9 cellular contexts compared by ENCODE assay signal in genomic region chr2:17539993-17540812, GRCh38. TPM values are rescaled to one million over a fixed set of nuclear protein-coding genes. Genes with fewer than 3 reads are reported as not detected.
DNase-seq lines count a peak whose midpoint lies in the region; ATAC-seq and TF ChIP-seq lines count a peak whose summit lies in the region.
"Had no signal": no experiment of that assay in that cellular context is flagged by ENCODE, and none has a peak within 500 bp of the region (broad histone marks: within the 10 kb centered on the region; RNA-seq: fewer than 3 reads in every experiment).

Gene VSNL1, plus strand, starts transcription at chr2:17540696. Its CDS starts 51,379 bp downstream, at chr2:17592075.

- H3K4me3 ChIP-seq in HUES6 (ENCODE audit: low read depth, low read length) (peak within 1 kb of the TSS; percentile 83), Peyer's patch (peak within 1 kb of the TSS; percentile 24 to 49 (median 36)), fibroblast of lung (replicated peaks in 1 of 4; ENCODE audit: control extremely low read depth in 1 of 4, insufficient read depth in 1 of 4, low read depth in 3 of 4, low read length in 4 of 4) (peak within 1 kb of the TSS; percentile 51 to 93 (median 63)), mucosa of stomach (ENCODE audit: low read length) (peak within 1 kb of the TSS; percentile 75)

- peak within 1 kb of the TSS; percentile 91 for H3K9ac ChIP-seq in HUES6 (ENCODE audit: low read length)
- peak within 1 kb of the TSS; percentile 48 for H3K9ac ChIP-seq in fibroblast of lung (ENCODE audit: insufficient read depth, low read length)
- peak within 1 kb of the TSS; percentile 80 for H3K9ac ChIP-seq in mucosa of stomach (ENCODE audit: low read length)

- H3K27me3 ChIP-seq in HUES6 (ENCODE audit: control insufficient read depth, insufficient read depth, low read length) (peaks cover 32% of the 10 kb centered on the region), Peyer's patch (peaks cover 0 to 4% of the 10 kb centered on the region in 2 donors), fibroblast of lung (ENCODE audit: control insufficient read depth, insufficient read depth, low read length) (peaks cover 2% of the 10 kb centered on the region), mucosa of stomach (ENCODE audit: control insufficient read depth, insufficient read depth, low read length) (peaks cover 5% of the 10 kb centered on the region)

- H3K27ac ChIP-seq in HUES6 (ENCODE audit: low read depth, low read length) = peak within 1 kb of the TSS; percentile 72
- H3K27ac ChIP-seq in Peyer's patch = peak within 1 kb of the TSS in 1 of 4 donors; percentile 6
- H3K27ac ChIP-seq in fibroblast of lung (ENCODE audit: insufficient read depth, low read length) = peak within 1 kb of the TSS; percentile 63
- H3K27ac ChIP-seq: VCaP had no signal

- H3K9me3 ChIP-seq in HUES6 (ENCODE audit: control insufficient read depth, insufficient read depth, low read depth, low read length) (no peaks in the 10 kb centered on the region), Peyer's patch (no peaks in the 10 kb centered on the region), fibroblast of lung (ENCODE audit: control insufficient read depth, insufficient read depth, low read depth, low read length) (no peaks in the 10 kb centered on the region), mucosa of stomach (ENCODE audit: control insufficient read depth, low read length) (no peaks in the 10 kb centered on the region)

- H3K79me2 ChIP-seq in fibroblast of lung (ENCODE audit: control insufficient read depth, insufficient read depth, low read length) = no peaks in the 10 kb centered on the region

- H3K4me2 ChIP-seq in fibroblast of lung (ENCODE audit: extremely low read depth, insufficient read depth, low read length) = peak within 1 kb of the TSS; percentile 95

- H4K20me1 ChIP-seq in fibroblast of lung (ENCODE audit: control insufficient read depth, extremely low read depth, insufficient read depth, low read length) = no peaks in the 10 kb centered on the region

- no peak for TF ChIP-seq POLR2A in Peyer's patch (IDR thresholded peaks at IDR 0.05)

- H3K36me3 ChIP-seq in HUES6 (ENCODE audit: control insufficient read depth, insufficient read depth, low read length) (no peaks in the 10 kb centered on the region), Peyer's patch (no peaks in the 10 kb centered on the region), fibroblast of lung (ENCODE audit: control insufficient read depth, insufficient read depth, low read length) (no peaks in the 10 kb centered on the region), mucosa of stomach (ENCODE audit: control insufficient read depth, insufficient read depth, low read length) (no peaks in the 10 kb centered on the region)

- TF ChIP-seq CTCF in Peyer's patch (IDR thresholded peaks at IDR 0.05) (no peak), fibroblast of lung (conservative IDR thresholded peaks at IDR 0.05 in 1 of 2, IDR thresholded peaks at IDR 0.05 in 1 of 2; ENCODE audit: low read depth in 1 of 2, low read length in 2 of 2) (no peak)

- DNase-seq in Peyer's patch (peak; percentile 16 to 52 (median 47)), fibroblast of lung (ENCODE audit: low read depth in 2 of 2) (peak; percentile 93 to 94), HT-29 (ENCODE audit: low spot score) (no peak), SIG-M5 (lab: John Stamatoyannopoulos, UW) (no peak)
- DNase-seq in stimulated activated CD8-positive, alpha-beta memory T cell treated with anti-CD3 and anti-CD28 coated beads, Interleukin-4, amount 100 ng/mL, for 48 hours = no peak

- H3K4me1 ChIP-seq in HUES6 (ENCODE audit: control insufficient read depth, insufficient read depth, low read length) (peaks cover 33% of the 10 kb centered on the region), Peyer's patch (peaks cover 0 to 23% (median 2%) of the 10 kb centered on the region in 4 donors), fibroblast of lung (ENCODE audit: control insufficient read depth, extremely low read depth, insufficient read depth, low read length) (peaks cover 5% of the 10 kb centered on the region), mucosa of stomach (ENCODE audit: control insufficient read depth, insufficient read depth, low read length) (no peaks in the 10 kb centered on the region)

- H2AFZ ChIP-seq in fibroblast of lung (ENCODE audit: low read length) = peak within 1 kb of the TSS; percentile 84

- ATAC-seq in GM21723 (IDR thresholded peaks at IDR 0.05; ENCODE audit: unreplicated experiment) = no peak

RNA-seq across cellular contexts. Expression of gene VSNL1, which starts in this region (rescaled TPM):
- total RNA-seq in Peyer's patch = not detected
- total RNA-seq in fibroblast of lung = 1.2 and 1.3 TPM in 2 replicates
- polyA plus RNA-seq in fibroblast of lung = 2.9 and 3.9 TPM in 2 replicates
- polyA plus RNA-seq in fibroblast of lung (2012) = 2.0 TPM in 2 replicates
- 3.8 and 4.3 TPM in 2 replicates for polyA minus RNA-seq in fibroblast of lung (ENCODE audit: low replicate concordance)
- not detected in 2 replicates for total RNA-seq in HT-29 (2014; rRNA removed; shearing (Covaris generic))

Comparison
In these comparisons a context has a peak if more than half of its experiments do, and no peak if none do; other contexts are left out.
1. Peak in DNase-seq and H3K4me3 ChIP-seq in Peyer's patch; RNA of the gene not detected or under 1 TPM.
2. DNase-seq: peak in fibroblast of lung (2 of 2); none in HT-29 (single experiment), stimulated activated CD8-positive, alpha-beta memory T cell treated with anti-CD3 and anti-CD28 coated beads, Interleukin-4, amount 100 ng/mL, for 48 hours (single experiment) and SIG-M5 (single experiment).
3. Peak in every context shown above with its lines, with median percentiles within 50 percentile points of each other: H3K4me3 ChIP-seq and H3K9ac ChIP-seq.